12 cellular contexts compared by ENCODE assay signal in the genomic region with DNA sequence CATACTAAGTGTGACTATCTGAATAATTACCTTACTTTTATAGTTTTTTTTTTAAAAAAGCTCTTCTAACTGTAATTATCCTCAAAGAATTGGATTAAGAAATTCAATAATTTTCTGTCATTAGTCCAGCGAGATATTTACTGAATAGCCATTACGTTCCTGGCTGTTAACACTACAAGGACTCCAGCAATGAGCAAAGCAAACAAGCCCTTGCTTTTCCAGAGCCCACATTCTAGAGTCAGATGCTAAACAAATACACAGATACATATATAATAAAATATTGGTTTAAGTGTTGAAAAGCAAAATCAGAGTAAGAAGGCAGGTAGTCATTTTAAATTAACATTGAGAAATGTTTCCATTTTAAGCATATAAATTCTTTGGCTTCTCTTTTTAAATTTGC.
A peak's percentile ranks its signal among the peaks of the same experiment; 100 is the strongest.
DNase-seq lines count a peak whose midpoint lies in the region; ATAC-seq and TF ChIP-seq lines count a peak whose summit lies in the region.
"Had no signal": no experiment of that assay in that cellular context is flagged by ENCODE, and none has a peak within 500 bp of the region (broad histone marks: within the 10 kb centered on the region; RNA-seq: fewer than 3 reads in every experiment).

No MANE protein-coding gene starts in this region.

- H2BK15ac ChIP-seq in mesenchymal stem cell (ENCODE audit: low read depth, poor library complexity, severe bottlenecking) = no peak overlapping the region

- peaks cover 16% of the 10 kb centered on the region for H3K36me3 Mint-ChIP-seq in activated CD4-positive, alpha-beta T cell treated with anti-CD3 and anti-CD28 coated beads, Interleukin-2, amount 10 ng/mL, durations not matched to agents 7 days and 5 days (ENCODE audit: low read depth)

- H3K4me3 ChIP-seq in MG63 (peak overlapping the region; percentile 15), SK-N-MC (peak overlapping the region; percentile 55), mesenchymal stem cell (ENCODE audit: insufficient read depth in 1 of 2, low read depth in 1 of 2, low read length in 2 of 2) (peak overlapping the region in 1 of 2 experiments; percentile 59), gastroesophageal sphincter (no peak overlapping the region), tibial nerve (peak overlapping the region in 2 of 4 donors; percentile 10)
- H3K4me3 ChIP-seq: mucosa of descending colon, SJSA1 had no signal

- no peaks in the 10 kb centered on the region for H3K27me3 Mint-ChIP-seq in activated CD4-positive, alpha-beta T cell treated with anti-CD3 and anti-CD28 coated beads, Interleukin-2, amount 10 ng/mL, durations not matched to agents 7 days and 5 days

- H4K8ac ChIP-seq in mesenchymal stem cell (ENCODE audit: low read length) = no peak overlapping the region

- no peaks in the 10 kb centered on the region for H3K9me3 Mint-ChIP-seq in activated CD4-positive, alpha-beta T cell treated with anti-CD3 and anti-CD28 coated beads, Interleukin-2, amount 10 ng/mL, durations not matched to agents 7 days and 5 days

- TF ChIP-seq CTCF in gastroesophageal sphincter (IDR thresholded peaks at IDR 0.05) (no peak), tibial nerve (IDR thresholded peaks at IDR 0.05) (no peak)

- no peak overlapping the region for H2AFZ ChIP-seq in mesenchymal stem cell (ENCODE audit: low read depth, low read length)

- H2AK5ac ChIP-seq in mesenchymal stem cell (ENCODE audit: low read length, severe bottlenecking) = no peak overlapping the region

- H3K23ac ChIP-seq in mesenchymal stem cell (ENCODE audit: low read length in 2 of 2) = no peak overlapping the region

- H3K4me2 ChIP-seq in mesenchymal stem cell (ENCODE audit: low read length, poor library complexity, severe bottlenecking) = no peak overlapping the region

- no peaks in the 10 kb centered on the region for H3K4me1 Mint-ChIP-seq in activated CD4-positive, alpha-beta T cell treated with anti-CD3 and anti-CD28 coated beads, Interleukin-2, amount 10 ng/mL, durations not matched to agents 7 days and 5 days

- POLR2A ChIA-PET in activated CD4-positive, alpha-beta T cell treated with anti-CD3 and anti-CD28 coated beads, Interleukin-2, amount 10 ng/mL, durations not matched to agents 7 days and 5 days (lab: Charles Lee) = no interaction called here

- ATAC-seq in gastroesophageal sphincter (no peak), GM18870 (IDR thresholded peaks at IDR 0.05; ENCODE audit: unreplicated experiment) (no peak)
- ATAC-seq: mucosa of descending colon had no signal

- H3K27ac Mint-ChIP-seq in activated CD4-positive, alpha-beta T cell treated with anti-CD3 and anti-CD28 coated beads, Interleukin-2, amount 10 ng/mL, durations not matched to agents 7 days and 5 days = no peak overlapping the region

- H3K27me3 ChIP-seq in MG63 (no peaks in the 10 kb centered on the region), mesenchymal stem cell (ENCODE audit: control insufficient read depth in 1 of 2, insufficient read depth in 1 of 2, low read length in 2 of 2) (no peaks in the 10 kb centered on the region), gastroesophageal sphincter (no peaks in the 10 kb centered on the region), tibial nerve (no peaks in the 10 kb centered on the region)
- H3K27me3 ChIP-seq: SJSA1 had no signal

- no peak overlapping the region for H2BK5ac ChIP-seq in mesenchymal stem cell (ENCODE audit: low read depth, low read length, poor library complexity, severe bottlenecking)

- DNase-seq in DMS53 (lab: John Stamatoyannopoulos, UW) (peak; percentile 72), MG63 (no peak), SK-N-MC (ENCODE audit: low read depth, low spot score) (no peak), mesenchymal stem cell (no peak), tibial nerve (ENCODE audit: low spot score in 2 of 2) (no peak)
- no peak for DNase-seq in activated CD4-positive, alpha-beta T cell treated with anti-CD3 and anti-CD28 coated beads, Interleukin-2, amount 10 ng/mL, durations not matched to agents 7 days and 5 days
- DNase-seq: activated gamma-delta T cell treated with Interleukin-2 at 50 U/mL for 16 hours; effector CD8-positive, alpha-beta T cell; mucosa of descending colon had no signal

- H3K4ac ChIP-seq in mesenchymal stem cell (ENCODE audit: low read depth in 1 of 2, low read length in 2 of 2) = no peak overlapping the region

- CTCF ChIA-PET in activated CD4-positive, alpha-beta T cell treated with anti-CD3 and anti-CD28 coated beads, Interleukin-2, amount 10 ng/mL, durations not matched to agents 7 days and 5 days (lab: Charles Lee) = no interaction called here

- H3K27ac ChIP-seq in SK-N-MC (no peak overlapping the region), mesenchymal stem cell (ENCODE audit: low read length, poor library complexity, severe bottlenecking) (peak overlapping the region; percentile 86), gastroesophageal sphincter (peak overlapping the region in 1 of 4 donors; percentile 8), tibial nerve (peak overlapping the region in 2 of 4 donors; percentile 9 to 25)
- H3K27ac ChIP-seq: SJSA1 had no signal

- H3K79me1 ChIP-seq in mesenchymal stem cell (replicated peaks; ENCODE audit: low read length, poor library complexity, severe bottlenecking) = no peaks in the 10 kb centered on the region

- H3K9me3 ChIP-seq in MG63 (no peaks in the 10 kb centered on the region), SK-N-MC (ENCODE audit: low read depth, low read length) (no peaks in the 10 kb centered on the region), mesenchymal stem cell (ENCODE audit: control insufficient read depth, low read length) (no peaks in the 10 kb centered on the region), gastroesophageal sphincter (no peaks in the 10 kb centered on the region), tibial nerve (no peaks in the 10 kb centered on the region)
- H3K9me3 ChIP-seq: mucosa of descending colon, SJSA1 had no signal

- H3K18ac ChIP-seq in mesenchymal stem cell (ENCODE audit: low read depth in 1 of 2, low read length in 2 of 2) = no peak overlapping the region

- H4K91ac ChIP-seq in mesenchymal stem cell (ENCODE audit: low read length) = no peak overlapping the region

- no peak overlapping the region for H3K4me3 Mint-ChIP-seq in activated CD4-positive, alpha-beta T cell treated with anti-CD3 and anti-CD28 coated beads, Interleukin-2, amount 10 ng/mL, durations not matched to agents 7 days and 5 days

- no peak overlapping the region for H2BK120ac ChIP-seq in mesenchymal stem cell (ENCODE audit: low read depth, low read length)

- H3K4me1 ChIP-seq in mesenchymal stem cell (ENCODE audit: control insufficient read depth, insufficient read depth, low read depth, low read length) (no peaks in the 10 kb centered on the region), gastroesophageal sphincter (peaks cover 0 to 19% (median 0%) of the 10 kb centered on the region in 3 donors), tibial nerve (peaks cover 0 to 13% (median 0%) of the 10 kb centered on the region in 4 donors)

- H3K36me3 ChIP-seq in MG63 (peaks cover 2% of the 10 kb centered on the region; the same call in 1 of the 2 replicates), SK-N-MC (ENCODE audit: insufficient read depth, low read length) (peaks cover 10% of the 10 kb centered on the region; the same call in 1 of the 2 replicates), mesenchymal stem cell (ENCODE audit: control insufficient read depth in 1 of 2, insufficient read depth in 2 of 2, low read depth in 1 of 2, low read length in 2 of 2) (no peaks in the 10 kb centered on the region), gastroesophageal sphincter (peaks cover 0 to 6% of the 10 kb centered on the region in 2 donors), tibial nerve (peaks cover 0 to 15% (median 0%) of the 10 kb centered on the region in 3 donors)

- TF ChIP-seq EP300 in gastroesophageal sphincter (IDR thresholded peaks at IDR 0.05) = no peak
- TF ChIP-seq EP300 in tibial nerve (IDR thresholded peaks at IDR 0.05) = no peak

- H3K9ac ChIP-seq in SK-N-MC (ENCODE audit: insufficient read length) (peak overlapping the region; percentile 12), mesenchymal stem cell (ENCODE audit: low read length) (peak overlapping the region; percentile 88)

- TF ChIP-seq POLR2A in gastroesophageal sphincter (IDR thresholded peaks at IDR 0.05) (no peak), tibial nerve (IDR thresholded peaks at IDR 0.05) (no peak)

- no peak overlapping the region for H3K14ac ChIP-seq in mesenchymal stem cell (ENCODE audit: low read length in 2 of 2)

- WGBS in mesenchymal stem cell = 96% methylated on average over 2 of the region's 2 CpGs
- WGBS in gastroesophageal sphincter (ENCODE audit: low coverage in 1 of 2), 2 donors = 40 to 89% methylated on average over 1 to 2 of the region's 2 CpGs
- 31 to 32% methylated on average over 2 of the region's 2 CpGs for WGBS in tibial nerve, 2 donors

- H2BK12ac ChIP-seq in mesenchymal stem cell (ENCODE audit: low read length in 2 of 2) = no peak overlapping the region

Comparison
In these comparisons a context has a peak if more than half of its experiments do, and no peak if none do; other contexts are left out.
1. H3K4me3 ChIP-seq: peak in MG63 (single experiment) and SK-N-MC (single experiment); none in gastroesophageal sphincter (0 of 2).